In the genomic region with DNA sequence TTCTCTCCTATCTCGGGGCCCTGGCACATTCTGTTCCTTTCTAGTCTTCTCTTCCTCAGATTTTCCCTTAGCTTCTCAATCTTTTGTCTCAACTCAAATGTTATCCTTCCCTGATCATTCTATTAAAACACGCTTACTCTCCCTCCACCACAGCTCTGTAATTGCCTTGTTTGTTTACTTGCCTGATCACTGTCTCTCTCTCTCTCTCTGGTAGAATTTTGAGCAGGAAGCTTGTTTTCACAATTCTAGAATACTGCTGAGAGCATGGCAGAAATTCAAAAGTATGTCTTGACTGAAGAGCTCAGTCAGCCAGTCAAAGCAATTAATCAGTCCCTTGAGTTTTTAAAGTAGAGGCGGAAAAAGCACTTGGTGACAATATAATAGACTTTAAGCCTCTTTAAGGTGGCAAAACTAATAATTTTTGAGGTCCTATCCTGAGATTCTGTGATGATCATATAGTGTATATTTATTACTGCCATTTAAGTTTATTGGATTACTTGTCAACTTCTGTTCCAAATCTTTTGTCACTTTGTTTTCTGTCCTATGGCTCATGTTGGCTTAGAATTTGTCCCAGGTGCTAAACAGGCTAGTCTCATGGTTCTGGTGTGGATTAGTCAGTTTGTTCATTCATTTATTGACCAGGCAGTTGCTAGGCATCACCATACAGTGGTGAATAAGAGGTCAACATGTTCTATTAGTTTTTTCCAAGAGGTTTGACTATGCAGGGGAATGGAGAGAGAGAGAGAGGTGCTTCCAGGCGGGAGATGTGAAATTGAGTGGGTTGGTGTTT, we compare ENCODE assay signal across 11 cellular contexts. TPM values are rescaled to one million over a fixed set of nuclear protein-coding genes. Genes with fewer than 3 reads are reported as not detected.
A peak's percentile ranks its signal among the peaks of the same experiment; 100 is the strongest.
DNase-seq lines count a peak whose midpoint lies in the region; ATAC-seq and TF ChIP-seq lines count a peak whose summit lies in the region.
"Had no signal": no experiment of that assay in that cellular context is flagged by ENCODE, and none has a peak within 500 bp of the region (broad histone marks: within the 10 kb centered on the region; RNA-seq: fewer than 3 reads in every experiment).

No MANE protein-coding gene starts in this region.

- POLR2A ChIA-PET in A673 (lab: Charles Lee; ENCODE audit: low non-redundant PET): interaction anchor here (0.6 to 0.7 kb wide), 2 partner anchors 115 to 194 kb away, joined by 3 to 5 read pairs; partner anchors contain the start of gene ITM2C

- H3K27me3 ChIP-seq in A673 (replicated peaks; ENCODE audit: insufficient read depth, low read depth, low read length, poor library complexity): no peaks in the 10 kb centered on the region
- peaks cover 6% of the 10 kb centered on the region; the same call in 1 of the 2 replicates for H3K27me3 ChIP-seq in HUES64 (ENCODE audit: insufficient read depth, low read length)
- no peaks in the 10 kb centered on the region for H3K27me3 ChIP-seq in right cardiac atrium (ENCODE audit: control insufficient read depth, insufficient read depth)
- H3K27me3 ChIP-seq: colonic mucosa had no signal

- DNase-seq in A673 (ENCODE audit: low spot score) (no peak), astrocyte of the spinal cord (ENCODE audit: low read depth, low spot score) (peak; percentile 33), left lobe of liver (ENCODE audit: low spot score) (no peak), right cardiac atrium (no peak), OCI-M2 (lab: John Stamatoyannopoulos, UW; ENCODE audit: unreplicated experiment) (no peak)
- DNase-seq: colonic mucosa, DMS79 treated with DMSO at 0.1 percent for 48 hours had no signal

- BruUV-seq in A673 (replicated peaks; lab: Mats Ljungman, UMichigan): no TSS peak

- CTCF ChIA-PET in A673 (lab: Charles Lee): interaction anchor here (0.6 kb wide), 1 partner anchor 26 kb away, joined by 3 read pairs; no protein-coding TSS in a partner anchor

- intact Hi-C loops in A673 (cut with micrococcal nuclease; ENCODE audit: unreplicated experiment) (no loop called here), right cardiac atrium (cut with DNase I) (no loop called here)

- H3K9ac ChIP-seq in HUES64 (ENCODE audit: low read depth, low read length): no peak overlapping the region

- H3K4me1 ChIP-seq in A673 (ENCODE audit: insufficient read depth, low read length, poor library complexity, severe bottlenecking): peaks cover 22% of the 10 kb centered on the region
- H3K4me1 ChIP-seq in HUES64 (ENCODE audit: insufficient read depth, low read length): peaks cover 12% of the 10 kb centered on the region; the same call in 1 of the 2 replicates
- H3K4me1 ChIP-seq in right cardiac atrium (ENCODE audit: control insufficient read depth, insufficient read depth, low read length): no peaks in the 10 kb centered on the region

- ATAC-seq in left lobe of liver: peak; percentile 8
- ATAC-seq in GM18517 (IDR thresholded peaks at IDR 0.05; ENCODE audit: unreplicated experiment): no peak
- no peak for ATAC-seq in HG03025 (IDR thresholded peaks at IDR 0.05; ENCODE audit: low FRiP score, unreplicated experiment)
- ATAC-seq in right cardiac atrium: no peak

- H3K9me3 ChIP-seq in A673 (ENCODE audit: low read depth, low read length, poor library complexity, severe bottlenecking) (no peaks in the 10 kb centered on the region), HUES64 (ENCODE audit: insufficient read depth, low read depth, low read length) (no peaks in the 10 kb centered on the region), right cardiac atrium (ENCODE audit: control insufficient read depth, low read length) (no peaks in the 10 kb centered on the region)
- H3K9me3 ChIP-seq: colonic mucosa had no signal

- in situ Hi-C loops in astrocyte of the spinal cord (cut with HindIII; ENCODE audit: low sequenced_read_pairs): no loop called here

- peak overlapping the region; percentile 99 for H3K4me3 ChIP-seq in A673 (ENCODE audit: low read depth, low read length, poor library complexity, severe bottlenecking)
- H3K4me3 ChIP-seq in HUES64 (ENCODE audit: low read length): peak overlapping the region; percentile 94
- H3K4me3 ChIP-seq in astrocyte of the spinal cord (ENCODE audit: low read depth, low read length): no peak overlapping the region
- no peak overlapping the region for H3K4me3 ChIP-seq in right cardiac atrium (ENCODE audit: low read length)
- H3K4me3 ChIP-seq: lung had no signal

- WGBS in HUES64: 93% methylated on average over 3 of the region's 4 CpGs
- WGBS in right cardiac atrium: 74% methylated on average over 4 of the region's 4 CpGs

- H3K27ac ChIP-seq in A673 (ENCODE audit: low read depth, low read length, poor library complexity, severe bottlenecking) (peak overlapping the region; percentile 98), HUES64 (ENCODE audit: low read depth, low read length) (no peak overlapping the region), right cardiac atrium (ENCODE audit: low read length) (no peak overlapping the region)
- H3K27ac ChIP-seq: colonic mucosa had no signal

- TF ChIP-seq CTCF in A673 (conservative IDR thresholded peaks at IDR 0.05; ENCODE audit: low read depth, low read length): no peak
- no peak for TF ChIP-seq CTCF in astrocyte of the spinal cord (IDR thresholded peaks at IDR 0.05; ENCODE audit: low read depth, low read length)

- peaks cover 30% of the 10 kb centered on the region for H3K36me3 ChIP-seq in A673 (ENCODE audit: insufficient read depth, low read length, poor library complexity, severe bottlenecking)
- H3K36me3 ChIP-seq in HUES64 (ENCODE audit: insufficient read depth, low read length): peaks cover 33% of the 10 kb centered on the region
- H3K36me3 ChIP-seq: colonic mucosa had no signal

RNA-seq across cellular contexts. Expression of gene PSMD1, which starts 2.3 kb away (rescaled TPM):
- 230 and 245 TPM in 2 replicates for total RNA-seq in A673 (2021)
- 136 TPM for polyA plus RNA-seq in HUES64 (2013, experiment 1 of 2)
- polyA plus RNA-seq in HUES64 (2013, experiment 2 of 2): 135 TPM
- total RNA-seq in left lobe of liver: 41.3 TPM
- total RNA-seq in right cardiac atrium: 10 to 100 TPM; 77.4 to 88.6 (median 83.2) TPM
- polyA plus RNA-seq in right cardiac atrium: 35.6 TPM

RNA-seq across cellular contexts. Expression of gene C2orf72, which starts 21.6 kb away (rescaled TPM):
- total RNA-seq in A673 (2021) (not detected in 2 replicates), left lobe of liver (125 TPM), right cardiac atrium (under 1 TPM in 3 of 4 donors, not detected in 1; 0.18 to 0.43 (median 0.42) TPM)
- 0.95 TPM for polyA plus RNA-seq in HUES64 (2013, experiment 1 of 2)
- 1.3 TPM for polyA plus RNA-seq in HUES64 (2013, experiment 2 of 2)
- polyA plus RNA-seq in right cardiac atrium: 0.27 TPM

Comparison
In these comparisons a context has a peak if more than half of its experiments do, and no peak if none do; other contexts are left out.
1. H3K4me3 ChIP-seq: peak in A673 (single experiment) and HUES64 (single experiment); none in astrocyte of the spinal cord (single experiment) and right cardiac atrium (single experiment).
2. RNA of gene C2orf72, which starts 21.6 kb away (total RNA-seq): 125 TPM in left lobe of liver (single experiment); 0.18 to 0.43 TPM in right cardiac atrium and not detected in A673; every median in the first group is over 10 times any median in the second.